In the genomic region with DNA sequence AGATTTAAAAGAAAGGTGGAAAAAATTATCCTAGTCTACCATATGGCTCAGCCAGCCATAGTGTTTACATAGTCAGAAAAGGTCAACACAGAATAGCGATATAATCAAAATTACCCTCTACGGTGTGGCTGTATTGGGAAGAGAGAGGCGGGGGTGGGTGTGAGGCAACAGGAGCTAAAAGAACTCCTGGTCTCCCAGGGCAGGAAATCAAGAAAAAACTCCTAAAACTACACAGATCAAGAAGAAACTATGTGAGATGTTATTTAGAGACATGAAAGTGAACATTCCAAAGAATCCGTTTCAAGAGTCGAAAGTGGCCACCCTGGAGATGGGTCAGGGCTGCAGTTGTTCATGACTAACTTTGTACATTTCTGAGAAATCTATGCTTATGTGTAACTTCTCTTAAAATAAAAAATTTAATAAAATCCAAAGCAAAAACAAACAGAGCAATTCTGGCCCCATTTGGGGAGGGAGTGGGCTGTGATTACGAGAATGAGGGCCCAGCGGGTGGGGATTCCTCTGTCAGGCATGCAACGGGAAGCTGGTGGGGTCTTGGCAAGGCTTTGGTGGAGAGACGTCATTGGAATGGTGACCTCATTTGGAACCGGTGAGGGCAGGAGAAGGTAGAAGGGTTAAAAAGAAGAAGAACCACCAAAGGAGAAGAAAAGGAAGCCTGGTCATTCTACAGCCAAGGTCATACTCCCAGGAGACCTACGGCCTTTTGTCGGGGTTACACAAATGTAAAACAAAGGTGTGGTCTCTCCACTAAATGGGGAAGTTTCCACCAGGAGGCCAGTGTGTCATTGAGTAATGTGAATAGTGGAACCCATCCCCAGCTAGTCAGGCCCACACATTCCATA, we compare ENCODE assay signal across 9 cellular contexts.
DNase-seq lines count a peak whose midpoint lies in the region; ATAC-seq and TF ChIP-seq lines count a peak whose summit lies in the region.
"Had no signal": no experiment of that assay in that cellular context is flagged by ENCODE, and none has a peak within 500 bp of the region (broad histone marks: within the 10 kb centered on the region; RNA-seq: fewer than 3 reads in every experiment).

No MANE protein-coding gene starts in this region.

- H3K9me3 ChIP-seq in suprapubic skin, result no peaks in the 10 kb centered on the region

- peaks cover 9% of the 10 kb centered on the region for H3K4me1 ChIP-seq in suprapubic skin

- TF ChIP-seq CTCF in NB4 (IDR thresholded peaks at IDR 0.05; ENCODE audit: low read depth, low read length) (no peak), choroid plexus epithelial cell (conservative IDR thresholded peaks at IDR 0.05; ENCODE audit: low read depth, low read length) (no peak), suprapubic skin (IDR thresholded peaks at IDR 0.05) (no peak)

- H3K36me3 ChIP-seq in suprapubic skin, result no peaks in the 10 kb centered on the region

- DNase-seq in EL, result peak; percentile 86
- peak; percentile 78 for DNase-seq in NB4 (ENCODE audit: low read depth)
- peak; percentile 99 for DNase-seq in choroid plexus epithelial cell (ENCODE audit: low read depth)
- peak; percentile 87 for DNase-seq in non-pigmented ciliary epithelial cell (ENCODE audit: low read depth)
- DNase-seq in COLO829 (ENCODE audit: low spot score), result no peak
- DNase-seq in islet precursor cell, result no peak
- DNase-seq in suprapubic skin (ENCODE audit: low spot score in 2 of 2), result no peak
- DNase-seq: SIG-M5 had no signal

- TF ChIP-seq EP300 in suprapubic skin (IDR thresholded peaks at IDR 0.05), result no peak

- TF ChIP-seq POLR2A in NB4 (IDR thresholded peaks at IDR 0.05; ENCODE audit: extremely low read depth, insufficient read length), result no peak
- no peak for TF ChIP-seq POLR2A in suprapubic skin (IDR thresholded peaks at IDR 0.05)

- 69% methylated on average over 12 of the region's 12 CpGs for WGBS in suprapubic skin

- ATAC-seq in GM18868 (IDR thresholded peaks at IDR 0.05; ENCODE audit: unreplicated experiment), result no peak

- no peaks in the 10 kb centered on the region for H3K27me3 ChIP-seq in suprapubic skin

- no peak overlapping the region for H3K27ac ChIP-seq in suprapubic skin

- H3K4me3 ChIP-seq in NB4 (ENCODE audit: low read depth, low read length) (no peak overlapping the region), choroid plexus epithelial cell (ENCODE audit: low read depth, low read length) (no peak overlapping the region), suprapubic skin (no peak overlapping the region)

Comparison
In these comparisons a context has a peak if more than half of its experiments do, and no peak if none do; other contexts are left out.
1. DNase-seq: peak in EL (single experiment), NB4 (single experiment), choroid plexus epithelial cell (single experiment) and non-pigmented ciliary epithelial cell (single experiment); none in COLO829 (single experiment), islet precursor cell (single experiment) and suprapubic skin (0 of 2).